Comparison of ENCODE assay signal across 9 cellular contexts in the genomic region with DNA sequence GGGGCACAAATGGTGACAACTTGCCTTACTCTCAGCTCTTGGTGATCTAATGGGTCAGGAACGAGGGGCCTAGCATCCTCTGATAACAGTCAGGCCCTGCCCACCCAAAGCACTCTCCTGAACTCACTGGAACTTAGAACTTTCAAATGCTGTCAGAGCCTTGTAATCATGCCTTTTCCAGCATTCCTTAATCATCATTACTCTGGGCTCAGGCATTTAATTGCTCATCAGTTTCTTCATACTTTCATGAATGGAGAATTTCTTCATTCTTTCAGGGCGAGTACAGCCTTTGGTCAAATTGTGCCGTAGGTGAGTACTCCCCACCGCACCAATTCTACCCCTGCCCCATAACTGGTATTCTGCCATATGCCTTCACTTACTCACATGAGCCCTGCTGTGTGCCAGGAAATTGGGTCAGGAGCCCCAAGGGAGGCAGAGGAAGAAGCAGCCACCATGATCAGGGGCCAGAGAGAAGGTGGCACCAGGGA. TPM values are rescaled to one million over a fixed set of nuclear protein-coding genes. Genes with fewer than 3 reads are reported as not detected.
DNase-seq lines count a peak whose midpoint lies in the region; ATAC-seq and TF ChIP-seq lines count a peak whose summit lies in the region.
"Had no signal": no experiment of that assay in that cellular context is flagged by ENCODE, and none has a peak within 500 bp of the region (broad histone marks: within the 10 kb centered on the region; RNA-seq: fewer than 3 reads in every experiment).

No MANE protein-coding gene starts in this region.

- CTCF ChIA-PET in AG04450 (lab: Charles Lee), result interaction anchor here (2.3 kb wide), 1 partner anchor 29 kb away, joined by 13 read pairs; no protein-coding TSS in a partner anchor

- DNase-seq in AG04450 (ENCODE audit: low read depth, low spot score) (peak; percentile 70), M059J (ENCODE audit: low read depth) (peak; percentile 93), endodermal cell (peak; percentile 21), mesothelial cell of epicardium (ENCODE audit: low spot score in 2 of 2, unreplicated experiment in 2 of 2) (no peak), pons (ENCODE audit: low spot score) (no peak), AML-193 (lab: John Stamatoyannopoulos, UW) (no peak), COR-L47 (lab: John Stamatoyannopoulos, UW) (no peak)
- DNase-seq: activated CD4-positive, alpha-beta T cell treated with anti-CD3 and anti-CD28 coated beads for 48 hours had no signal

- no peaks in the 10 kb centered on the region for H3K36me3 ChIP-seq in endodermal cell (ENCODE audit: control insufficient read depth, insufficient read depth, low read length)

- H3K4me1 Mint-ChIP-seq in endodermal cell (no peaks in the 10 kb centered on the region), mesothelial cell of epicardium (peaks cover 6% of the 10 kb centered on the region)

- TF ChIP-seq CTCF in AG04450 (IDR thresholded peaks at IDR 0.05; ENCODE audit: low read depth, low read length), result no peak
- TF ChIP-seq CTCF in endodermal cell (conservative IDR thresholded peaks at IDR 0.05), result no peak
- TF ChIP-seq CTCF in mesothelial cell of epicardium (IDR thresholded peaks at IDR 0.05; ENCODE audit: unreplicated experiment), result no peak

- no peaks in the 10 kb centered on the region for H3K4me1 ChIP-seq in endodermal cell (ENCODE audit: control insufficient read depth, insufficient read depth, low read length)

- no peaks in the 10 kb centered on the region for H3K9me3 Mint-ChIP-seq in endodermal cell
- H3K9me3 Mint-ChIP-seq in mesothelial cell of epicardium, result no peaks in the 10 kb centered on the region

- H3K9me3 ChIP-seq in AG04450 (ENCODE audit: control insufficient read depth, insufficient read depth, low read length) (no peaks in the 10 kb centered on the region), endodermal cell (ENCODE audit: control insufficient read depth, low read length) (no peaks in the 10 kb centered on the region)

- H3K4me3 ChIP-seq in AG04450 (ENCODE audit: low read depth, low read length) (no peak overlapping the region), endodermal cell (ENCODE audit: low read length) (no peak overlapping the region)

- no peak overlapping the region for H3K27ac Mint-ChIP-seq in endodermal cell
- peak overlapping the region; percentile 55 for H3K27ac Mint-ChIP-seq in mesothelial cell of epicardium

- POLR2A ChIA-PET in AG04450 (lab: Yijun Ruan, JAX), result interaction anchor here (1.7 to 5.7 kb wide), 3 partner anchors 24 to 30 kb away, joined by 6 to 104 read pairs (median 8); partner anchors contain the start of gene DUSP1

- H3K4me3 Mint-ChIP-seq in endodermal cell (no peak overlapping the region), mesothelial cell of epicardium (no peak overlapping the region)

- ATAC-seq in GM18909 (IDR thresholded peaks at IDR 0.05; ENCODE audit: poor library complexity, unreplicated experiment), result no peak

- peaks cover 6% of the 10 kb centered on the region for H3K27me3 Mint-ChIP-seq in endodermal cell (ENCODE audit: insufficient read depth)
- H3K27me3 Mint-ChIP-seq in mesothelial cell of epicardium (ENCODE audit: low read depth), result no peaks in the 10 kb centered on the region

- WGBS in endodermal cell (ENCODE audit: insufficient coverage in 1 of 2, insufficient read length in 1 of 2), 2 experiments, result 88 to 95% methylated on average over 1 to 4 of the region's 4 CpGs

- no peak overlapping the region for H3K9ac ChIP-seq in endodermal cell (ENCODE audit: extremely low read depth, low read length, poor library complexity, severe bottlenecking)

- H3K36me3 Mint-ChIP-seq in endodermal cell (ENCODE audit: low read depth), result no peaks in the 10 kb centered on the region
- H3K36me3 Mint-ChIP-seq in mesothelial cell of epicardium, result no peaks in the 10 kb centered on the region

- H3K27me3 ChIP-seq in AG04450 (ENCODE audit: control insufficient read depth, insufficient read depth, low read length) (no peaks in the 10 kb centered on the region), endodermal cell (ENCODE audit: control insufficient read depth, insufficient read depth, low read length, poor library complexity, severe bottlenecking) (no peaks in the 10 kb centered on the region)

- H3K27ac ChIP-seq in AG04450 (ENCODE audit: low read depth, low read length) (peak overlapping the region; percentile 97), endodermal cell (ENCODE audit: low read depth, low read length) (no peak overlapping the region)

RNA-seq across cellular contexts. Expression of gene DUSP1, which starts 30.2 kb away (rescaled TPM):
- 98.8 and 147 TPM in 2 replicates for polyA plus RNA-seq in AG04450 (2011; rRNA removed)
- polyA minus RNA-seq in AG04450 (2011; rRNA and poly(A)+ RNA removed), result 187 and 265 TPM in 2 replicates
- 80.5 and 91.9 TPM in 2 replicates for total RNA-seq in M059J (2014; rRNA removed; shearing (Covaris generic))
- total RNA-seq in endodermal cell, result 10 to 100 TPM in 1 of 2 donors, 1 to 10 TPM in 1; 9.2 to 11.0 TPM
- polyA plus RNA-seq in endodermal cell (2013, experiment 1 of 2), result 16.8 TPM
- polyA plus RNA-seq in endodermal cell (2013, experiment 2 of 2), result 18.1 TPM
- total RNA-seq in mesothelial cell of epicardium, result 116 to 126 TPM (median 120 TPM) in 3 replicates

RNA-seq across cellular contexts. Expression of gene ERGIC1, which starts 32.8 kb away (rescaled TPM):
- 137 and 177 TPM in 2 replicates for polyA plus RNA-seq in AG04450 (2011; rRNA removed)
- 230 and 322 TPM in 2 replicates for polyA minus RNA-seq in AG04450 (2011; rRNA and poly(A)+ RNA removed)
- total RNA-seq in M059J (2014; rRNA removed; shearing (Covaris generic)), result 149 and 153 TPM in 2 replicates
- total RNA-seq in endodermal cell, result 10 to 100 TPM; 81.9 to 94.8 TPM
- 79.3 TPM for polyA plus RNA-seq in endodermal cell (2013, experiment 1 of 2)
- 73.2 TPM for polyA plus RNA-seq in endodermal cell (2013, experiment 2 of 2)
- 107 to 110 TPM (median 109 TPM) in 3 replicates for total RNA-seq in mesothelial cell of epicardium

Comparison
In these comparisons a context has a peak if more than half of its experiments do, and no peak if none do; other contexts are left out.
1. DNase-seq: peak in AG04450 (single experiment), M059J (single experiment) and endodermal cell (single experiment); none in mesothelial cell of epicardium (0 of 2), pons (single experiment), AML-193 (0 of 2) and COR-L47 (single experiment).